8 cellular contexts compared by ENCODE assay signal in the genomic region with DNA sequence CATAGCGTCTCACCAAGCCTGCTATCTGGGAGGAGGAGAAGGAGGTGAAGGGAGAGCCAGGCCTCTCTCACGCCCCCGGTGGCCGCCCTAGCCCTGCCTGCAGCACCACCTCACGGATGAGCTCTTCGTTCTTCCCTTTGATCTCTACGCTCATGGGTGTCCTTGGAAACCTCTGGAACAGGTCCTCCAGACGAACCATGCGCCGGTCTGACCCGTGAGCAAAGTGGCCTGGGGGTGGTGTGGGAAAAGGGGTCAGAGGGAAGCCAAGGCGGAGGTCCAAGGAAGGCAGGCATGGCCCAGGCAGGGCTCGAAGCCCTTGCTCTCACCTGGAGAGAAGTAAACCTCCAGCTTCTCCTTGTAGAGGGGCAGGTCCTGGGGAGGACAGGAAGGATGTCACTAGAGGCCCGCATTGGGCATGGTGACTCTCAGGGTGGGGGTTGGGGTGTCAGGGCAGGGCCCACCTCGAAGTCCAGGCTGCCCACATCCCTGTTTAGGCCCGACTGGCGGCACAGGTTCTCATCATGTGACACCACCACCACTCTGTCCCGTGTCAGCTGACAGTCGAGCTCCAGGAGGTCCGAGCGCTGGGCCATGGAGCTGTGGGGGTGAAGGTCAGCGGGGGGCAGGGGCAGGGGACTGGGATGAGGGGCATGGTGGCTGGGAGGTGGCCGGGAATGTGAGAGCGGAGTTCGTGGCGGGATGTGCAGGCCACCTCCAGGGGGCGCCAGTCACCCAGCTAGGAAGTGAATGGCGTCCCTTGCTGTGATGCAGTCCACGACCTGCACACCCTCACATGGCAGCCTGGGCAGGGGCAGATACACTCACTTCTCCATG. TPM values are rescaled to one million over a fixed set of nuclear protein-coding genes. Genes with fewer than 3 reads are reported as not detected.
A peak's percentile ranks its signal among the peaks of the same experiment; 100 is the strongest.
DNase-seq lines count a peak whose midpoint lies in the region; ATAC-seq and TF ChIP-seq lines count a peak whose summit lies in the region.

No MANE protein-coding gene starts in this region.

- H3K27ac Mint-ChIP-seq in osteocyte (ENCODE audit: unreplicated experiment), result peak overlapping the region; percentile 5

- H3K36me3 Mint-ChIP-seq in osteocyte (ENCODE audit: unreplicated experiment), result peaks cover 10% of the 10 kb centered on the region

- peak; percentile 40 for ATAC-seq in esophagus mucosa
- no peak for ATAC-seq in GM18520 (IDR thresholded peaks at IDR 0.05; ENCODE audit: unreplicated experiment)
- ATAC-seq in GM21360 (IDR thresholded peaks at IDR 0.05; ENCODE audit: unreplicated experiment), result no peak
- no peak for ATAC-seq in HG03565 (IDR thresholded peaks at IDR 0.05; ENCODE audit: unreplicated experiment)

- H3K27me3 Mint-ChIP-seq in osteocyte (ENCODE audit: unreplicated experiment), result no peaks in the 10 kb centered on the region

- peaks cover 8% of the 10 kb centered on the region for H3K4me1 Mint-ChIP-seq in osteocyte (ENCODE audit: unreplicated experiment)

- TF ChIP-seq CTCF in osteocyte (IDR thresholded peaks at IDR 0.05), result peak; percentile 64

- no peaks in the 10 kb centered on the region for H3K9me3 Mint-ChIP-seq in osteocyte (ENCODE audit: unreplicated experiment)

- peak; percentile 33 for DNase-seq in G401 (ENCODE audit: low spot score)
- peak; percentile 66 for DNase-seq in NAMALWA (ENCODE audit: low spot score)
- DNase-seq in activated CD8-positive, alpha-beta memory T cell treated with anti-CD3 and anti-CD28 coated beads for 48 hours (ENCODE audit: low read depth in 2 of 3, low spot score in 2 of 3), result peak in 2 of 3 experiments; percentile 48 to 57
- DNase-seq in osteocyte (ENCODE audit: extremely low spot score, unreplicated experiment), result no peak

- H3K4me3 Mint-ChIP-seq in osteocyte (ENCODE audit: unreplicated experiment), result no peak overlapping the region

- in situ Hi-C loops in G401 (cut with HindIII; ENCODE audit: low sequenced_read_pairs), result no loop called here

RNA-seq across cellular contexts. Expression of a gene that starts 0.9 kb away (rescaled TPM):
- 0.12 TPM in 1 of 2 replicates, not detected in the other for total RNA-seq in G401 (2014; rRNA removed; shearing (Covaris generic))
- total RNA-seq in esophagus mucosa (85.3 TPM), osteocyte (3.2 and 3.6 TPM in 2 replicates)

RNA-seq across cellular contexts. Expression of a gene that starts 10.6 kb away (rescaled TPM):
- total RNA-seq in G401 (2014; rRNA removed; shearing (Covaris generic)), result 34.6 and 37.0 TPM in 2 replicates
- total RNA-seq in esophagus mucosa (126 TPM), osteocyte (52.9 and 59.0 TPM in 2 replicates)

RNA-seq across cellular contexts. Expression of a gene that starts 16.4 kb away (rescaled TPM):
- total RNA-seq in G401 (2014; rRNA removed; shearing (Covaris generic)), result not detected in 2 replicates
- 22.8 TPM for total RNA-seq in esophagus mucosa
- 83.6 and 93.3 TPM in 2 replicates for total RNA-seq in osteocyte

RNA-seq across cellular contexts. Expression of a gene that starts 20.7 kb away (rescaled TPM):
- total RNA-seq in G401 (2014; rRNA removed; shearing (Covaris generic)), result not detected in 2 replicates
- 3.6 TPM for total RNA-seq in esophagus mucosa
- total RNA-seq in osteocyte, result 0.63 and 0.75 TPM in 2 replicates

RNA-seq across cellular contexts. Expression of a gene that starts 36.6 kb away (rescaled TPM):
- total RNA-seq in G401 (2014; rRNA removed; shearing (Covaris generic)), result 225 and 232 TPM in 2 replicates
- total RNA-seq in esophagus mucosa, result 112 TPM
- total RNA-seq in osteocyte, result 101 and 102 TPM in 2 replicates

Comparison
In these comparisons a context has a peak if more than half of its experiments do, and no peak if none do; other contexts are left out.
1. RNA of a gene that starts 0.9 kb away (total RNA-seq): 85.3 TPM in esophagus mucosa (single experiment); 3.2 to 3.6 TPM in osteocyte and 0.12 TPM in G401; every median in the first group is over 10 times any median in the second.
2. RNA of a gene that starts 16.4 kb away (total RNA-seq): 83.6 to 93.3 TPM in osteocyte and 22.8 TPM in esophagus mucosa (single experiment); not detected in G401; every median in the first group is over 10 times any median in the second.